ENCODE assay signal across 21 cellular contexts in the genomic region with DNA sequence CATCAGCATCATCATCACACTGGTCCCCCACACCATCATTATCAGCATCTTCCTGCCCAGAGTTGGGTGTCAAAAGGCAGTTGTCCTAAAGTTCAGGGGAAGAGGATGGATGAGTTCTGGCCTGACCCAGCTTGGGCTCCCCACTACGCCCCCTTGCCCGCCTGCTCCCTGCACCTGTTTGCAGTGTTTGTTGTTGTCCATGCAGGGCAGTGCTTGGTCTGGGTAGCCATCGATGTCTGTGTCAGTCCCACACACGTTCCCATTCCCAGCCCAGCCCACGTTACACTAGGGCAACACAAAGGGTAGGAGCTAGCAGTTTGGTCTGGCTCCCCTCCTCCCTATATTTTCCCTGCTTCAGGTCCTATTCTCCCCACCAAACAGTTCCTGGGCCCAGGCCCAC.
"Had no signal": no experiment of that assay in that cellular context is flagged by ENCODE, and none has a peak within 500 bp of the region (broad histone marks: within the 10 kb centered on the region; RNA-seq: fewer than 3 reads in every experiment).

No MANE protein-coding gene starts in this region.

- H3K36me3 Mint-ChIP-seq: activated CD8-positive, alpha-beta memory T cell treated with anti-CD3 and anti-CD28 coated beads, Interleukin-2, amount 10 ng/mL, durations not matched to agents 7 days and 5 days; activated naive CD8-positive, alpha-beta T cell; naive B cell had no signal

- H3K79me2 ChIP-seq: parathyroid adenoma had no signal

- H3K4me3 Mint-ChIP-seq: activated B cell treated with CpG ODN at 0.5 μM for 24 hours; activated CD4-positive, alpha-beta memory T cell treated with anti-CD3 and anti-CD28 coated beads, Interleukin-2, amount 10 ng/mL, durations not matched to agents 7 days and 5 days; activated CD8-positive, alpha-beta memory T cell treated with anti-CD3 and anti-CD28 coated beads, Interleukin-2, amount 10 ng/mL, durations not matched to agents 7 days and 5 days; activated naive CD8-positive, alpha-beta T cell; stimulated activated effector memory CD8-positive, alpha-beta T cell treated with anti-CD3 and anti-CD28 coated beads, Interleukin-12 subunit alpha, Interleukin-12 subunit beta, amount 100 ng/mL, for 72 hours; type B pancreatic cell had no signal

- H3K4me3 ChIP-seq: dorsolateral prefrontal cortex, mucosa of descending colon, smooth muscle cell, stomach had no signal

- H2AFZ ChIP-seq: parathyroid adenoma had no signal

- H3K9me3 Mint-ChIP-seq: activated B cell treated with CpG ODN at 0.5 μM for 24 hours; activated CD4-positive, alpha-beta memory T cell treated with anti-CD3 and anti-CD28 coated beads, Interleukin-2, amount 10 ng/mL, durations not matched to agents 7 days and 5 days; naive B cell; stimulated activated effector memory CD8-positive, alpha-beta T cell treated with anti-CD3 and anti-CD28 coated beads, Interleukin-12 subunit alpha, Interleukin-12 subunit beta, amount 100 ng/mL, for 72 hours; type B pancreatic cell had no signal

- H3K27ac ChIP-seq: dorsolateral prefrontal cortex, neutrophil, parathyroid adenoma, stomach had no signal

- H3K27ac Mint-ChIP-seq: activated B cell treated with CpG ODN at 0.5 μM for 24 hours; activated CD4-positive, alpha-beta memory T cell treated with anti-CD3 and anti-CD28 coated beads, Interleukin-2, amount 10 ng/mL, durations not matched to agents 7 days and 5 days; activated CD8-positive, alpha-beta memory T cell treated with anti-CD3 and anti-CD28 coated beads, Interleukin-2, amount 10 ng/mL, durations not matched to agents 7 days and 5 days; activated naive CD8-positive, alpha-beta T cell; stimulated activated effector memory CD8-positive, alpha-beta T cell treated with anti-CD3 and anti-CD28 coated beads, Interleukin-12 subunit alpha, Interleukin-12 subunit beta, amount 100 ng/mL, for 72 hours; type B pancreatic cell had no signal

- H3K4me1 ChIP-seq: parathyroid adenoma had no signal

- H3K4me1 Mint-ChIP-seq: activated B cell treated with CpG ODN at 0.5 μM for 24 hours; activated CD8-positive, alpha-beta memory T cell treated with anti-CD3 and anti-CD28 coated beads, Interleukin-2, amount 10 ng/mL, durations not matched to agents 7 days and 5 days; naive B cell; stimulated activated effector memory CD8-positive, alpha-beta T cell treated with anti-CD3 and anti-CD28 coated beads, Interleukin-12 subunit alpha, Interleukin-12 subunit beta, amount 100 ng/mL, for 72 hours had no signal

- H3K9ac ChIP-seq: parathyroid adenoma had no signal

- H3K27me3 ChIP-seq: dorsolateral prefrontal cortex, stomach had no signal

- H3K4me2 ChIP-seq: smooth muscle cell had no signal

- DNase-seq: activated B cell treated with CpG ODN at 0.5 μM for 24 hours; activated CD4-positive, alpha-beta memory T cell treated with anti-CD3 and anti-CD28 coated beads, Interleukin-2, amount 10 ng/mL, durations not matched to agents 7 days and 5 days; activated CD4-positive, alpha-beta T cell treated with anti-CD3 and anti-CD28 coated beads for 48 hours; activated CD8-positive, alpha-beta memory T cell treated with anti-CD3 and anti-CD28 coated beads, Interleukin-2, amount 10 ng/mL, durations not matched to agents 7 days and 5 days; caudate nucleus; dorsolateral prefrontal cortex; erythroblast; left ventricle myocardium superior; mesenchymal stem cell; naive B cell; stimulated activated CD4-positive, alpha-beta T cell treated with anti-CD3 and anti-CD28 coated beads, Interleukin-4, amount 100 ng/mL, for 24 hours; stomach; SW 1271 had no signal

- H3K27me3 Mint-ChIP-seq: activated B cell treated with CpG ODN at 0.5 μM for 24 hours; activated CD4-positive, alpha-beta memory T cell treated with anti-CD3 and anti-CD28 coated beads, Interleukin-2, amount 10 ng/mL, durations not matched to agents 7 days and 5 days; activated CD8-positive, alpha-beta memory T cell treated with anti-CD3 and anti-CD28 coated beads, Interleukin-2, amount 10 ng/mL, durations not matched to agents 7 days and 5 days; activated naive CD8-positive, alpha-beta T cell; naive B cell; type B pancreatic cell had no signal

- H3K9me3 ChIP-seq: mucosa of descending colon, neutrophil, stomach had no signal

- ATAC-seq: activated CD8-positive, alpha-beta memory T cell treated with anti-CD3 and anti-CD28 coated beads, Interleukin-2, amount 10 ng/mL, durations not matched to agents 7 days and 5 days; left ventricle myocardium superior; mucosa of descending colon; sciatic nerve; stimulated activated effector memory CD8-positive, alpha-beta T cell treated with anti-CD3 and anti-CD28 coated beads, Interleukin-12 subunit alpha, Interleukin-12 subunit beta, amount 100 ng/mL, for 72 hours had no signal
